ENCODE assay signal across 21 cellular contexts in genomic region chr15:62781081-62781497, GRCh38.
DNase-seq lines count a peak whose midpoint lies in the region; ATAC-seq and TF ChIP-seq lines count a peak whose summit lies in the region.
"Had no signal": no experiment of that assay in that cellular context is flagged by ENCODE, and none has a peak within 500 bp of the region (broad histone marks: within the 10 kb centered on the region; RNA-seq: fewer than 3 reads in every experiment).

No MANE protein-coding gene starts in this region.

- H3K9me3 ChIP-seq in cardiac muscle cell (ENCODE audit: low read depth) (no peaks in the 10 kb centered on the region), ovary (no peaks in the 10 kb centered on the region)
- H3K9me3 ChIP-seq: breast epithelium, MG63, suprapubic skin had no signal

- TF ChIP-seq CTCF in cardiac muscle cell (IDR thresholded peaks at IDR 0.05; ENCODE audit: low read depth, low read length): no peak
- no peak for TF ChIP-seq CTCF in nephron (IDR thresholded peaks at IDR 0.05; ENCODE audit: unreplicated experiment in 3 of 3)
- TF ChIP-seq CTCF in ovary (IDR thresholded peaks at IDR 0.05): no peak

- H3K4me3 Mint-ChIP-seq in nephron: no peak overlapping the region
- H3K4me3 Mint-ChIP-seq: activated T-cell treated with anti-CD3 and anti-CD28 coated beads, Interleukin-2, amount 50 U/mL, for 4 hours had no signal

- H3K36me3 ChIP-seq in cardiac muscle cell (no peaks in the 10 kb centered on the region), ovary (no peaks in the 10 kb centered on the region)
- H3K36me3 ChIP-seq: breast epithelium had no signal

- H3K4me3 ChIP-seq in cardiac muscle cell (no peak overlapping the region), ovary (no peak overlapping the region)
- H3K4me3 ChIP-seq: breast epithelium, MG63, suprapubic skin had no signal

- peaks cover 28% of the 10 kb centered on the region for H3K36me3 Mint-ChIP-seq in nephron (ENCODE audit: low read depth)
- H3K36me3 Mint-ChIP-seq: activated naive CD4-positive, alpha-beta T cell treated with anti-CD3 and anti-CD28 coated beads, Interleukin-2, amount 50 U/mL, for 72 hours had no signal

- H3K4me1 Mint-ChIP-seq in nephron: peaks cover 39% of the 10 kb centered on the region

- peaks cover 54% of the 10 kb centered on the region for H3K4me1 ChIP-seq in cardiac muscle cell (ENCODE audit: low read depth)
- H3K4me1 ChIP-seq in ovary (ENCODE audit: insufficient read depth): peaks cover 13% of the 10 kb centered on the region

- H3K27ac ChIP-seq in cardiac muscle cell: peak overlapping the region; percentile 49
- H3K27ac ChIP-seq in ovary: no peak overlapping the region
- H3K27ac ChIP-seq: suprapubic skin had no signal

- no peak for TF ChIP-seq POLR2A in ovary (IDR thresholded peaks at IDR 0.05)

- no peaks in the 10 kb centered on the region for H3K27me3 Mint-ChIP-seq in nephron (ENCODE audit: low read depth)

- no peak for ATAC-seq in SK-N-SH treated with all-trans-retinoic acid at 6 μM for 48 hours
- no peak for ATAC-seq in HG02852 (IDR thresholded peaks at IDR 0.05; ENCODE audit: unreplicated experiment)
- ATAC-seq in GM19351 (IDR thresholded peaks at IDR 0.05; ENCODE audit: unreplicated experiment): no peak
- ATAC-seq in GM19035 (IDR thresholded peaks at IDR 0.05; ENCODE audit: unreplicated experiment): no peak
- ATAC-seq: activated naive CD4-positive, alpha-beta T cell treated with anti-CD3 and anti-CD28 coated beads, Interleukin-2, amount 50 U/mL, for 72 hours; activated T-cell treated with anti-CD3 and anti-CD28 coated beads, Interleukin-2, amount 50 U/mL, for 4 hours had no signal

- intact Hi-C loops in ovary (cut with DNase I): loop anchor here in 3 of 4 donors (2.0 to 10.0 kb wide), 4 partner anchors 261 to 314 kb away; partner anchors contain the start of gene TPM1 (in 1 of the 3)

- DNase-seq in ELF-1 (ENCODE audit: low read depth, low spot score) (peak; percentile 77), cardiac muscle cell (ENCODE audit: low read depth in 1 of 2, low spot score in 1 of 2) (peak; percentile 69 to 85), ovary (no peak)
- DNase-seq: activated CD4-positive, alpha-beta T cell treated with anti-CD3 and anti-CD28 coated beads, Interleukin-2, amount 50 U/mL, for 4 hours; activated T-cell treated with anti-CD3 and anti-CD28 coated beads, Interleukin-2, amount 50 U/mL, for 4 hours; Calu3; MG63; NCI-H187 treated with DMSO at 0.1 percent for 48 hours; NCI-H510A treated with DMSO at 0.1 percent for 48 hours; occipital lobe; stimulated activated CD4-positive, alpha-beta T cell treated with anti-CD3 and anti-CD28 coated beads, Interleukin-4, amount 100 ng/mL, for 4 hours; stimulated activated CD8-positive, alpha-beta memory T cell treated with anti-CD3 and anti-CD28 coated beads, Interleukin-4, amount 100 ng/mL, for 48 hours; T1000 had no signal

- WGBS in ovary, 3 donors: 35 to 44% (median 41%) methylated on average over 5 of the region's 5 CpGs

- H3K27me3 ChIP-seq in cardiac muscle cell: no peaks in the 10 kb centered on the region
- no peaks in the 10 kb centered on the region for H3K27me3 ChIP-seq in ovary
- H3K27me3 ChIP-seq: breast epithelium, MG63, suprapubic skin had no signal

- peak overlapping the region; percentile 53 to 87 (median 71) for H3K27ac Mint-ChIP-seq in nephron
- H3K27ac Mint-ChIP-seq: activated naive CD4-positive, alpha-beta T cell treated with anti-CD3 and anti-CD28 coated beads, Interleukin-2, amount 50 U/mL, for 72 hours had no signal

- no peak for TF ChIP-seq EP300 in ovary (IDR thresholded peaks at IDR 0.05)

- no peaks in the 10 kb centered on the region for H3K9me3 Mint-ChIP-seq in nephron
- H3K9me3 Mint-ChIP-seq: activated naive CD4-positive, alpha-beta T cell treated with anti-CD3 and anti-CD28 coated beads, Interleukin-2, amount 50 U/mL, for 72 hours; activated T-cell treated with anti-CD3 and anti-CD28 coated beads, Interleukin-2, amount 50 U/mL, for 4 hours had no signal

TF ChIP-seq in SK-N-SH treated with all-trans-retinoic acid at 6 μM for 48 hours, 23 proteins besides CTCF, POLR2A, EP300 and RAD21:
- TF ChIP-seq SNAI2 (CRISPR knock-in tag; IDR thresholded peaks at IDR 0.05) (no peak), TCF4 (CRISPR knock-in tag; IDR thresholded peaks at IDR 0.05; ENCODE audit: borderline replicate concordance) (peak; percentile 31; the same call in 1 of the 2 replicates), ZC3H10 (CRISPR knock-in tag; IDR thresholded peaks at IDR 0.05) (no peak)

Comparison
In these comparisons a context has a peak if more than half of its experiments do, and no peak if none do; other contexts are left out.
1. DNase-seq: peak in ELF-1 (single experiment) and cardiac muscle cell (2 of 2); none in ovary (0 of 5).